In genomic region chr5:158320934-158321333, GRCh38 we compare ENCODE assay signal across 2 cellular contexts.
TF ChIP-seq lines count a peak whose summit lies in the region.

No MANE protein-coding gene starts in this region.

TF ChIP-seq in K562, 482 proteins besides CTCF, POLR2A, EP300 and RAD21 (continued from another document):
- TF ChIP-seq FOXJ3 (CRISPR knock-in tag; IDR thresholded peaks at IDR 0.05) = no peak
- peak; percentile 4; the same call in 1 of the 2 replicates for TF ChIP-seq C11orf30 (IDR thresholded peaks at IDR 0.05; ENCODE audit: low read depth)

TF ChIP-seq in neural cell, 6 proteins besides CTCF, POLR2A, EP300 and RAD21 (continued from another document):
- TF ChIP-seq MXI1 (conservative IDR thresholded peaks at IDR 0.05; ENCODE audit: poor library complexity, severe bottlenecking) = no peak
TF ChIP-seq in neural cell: peak in this region for 0.
